ENCODE assay signal across 1 cellular context in the genomic region with DNA sequence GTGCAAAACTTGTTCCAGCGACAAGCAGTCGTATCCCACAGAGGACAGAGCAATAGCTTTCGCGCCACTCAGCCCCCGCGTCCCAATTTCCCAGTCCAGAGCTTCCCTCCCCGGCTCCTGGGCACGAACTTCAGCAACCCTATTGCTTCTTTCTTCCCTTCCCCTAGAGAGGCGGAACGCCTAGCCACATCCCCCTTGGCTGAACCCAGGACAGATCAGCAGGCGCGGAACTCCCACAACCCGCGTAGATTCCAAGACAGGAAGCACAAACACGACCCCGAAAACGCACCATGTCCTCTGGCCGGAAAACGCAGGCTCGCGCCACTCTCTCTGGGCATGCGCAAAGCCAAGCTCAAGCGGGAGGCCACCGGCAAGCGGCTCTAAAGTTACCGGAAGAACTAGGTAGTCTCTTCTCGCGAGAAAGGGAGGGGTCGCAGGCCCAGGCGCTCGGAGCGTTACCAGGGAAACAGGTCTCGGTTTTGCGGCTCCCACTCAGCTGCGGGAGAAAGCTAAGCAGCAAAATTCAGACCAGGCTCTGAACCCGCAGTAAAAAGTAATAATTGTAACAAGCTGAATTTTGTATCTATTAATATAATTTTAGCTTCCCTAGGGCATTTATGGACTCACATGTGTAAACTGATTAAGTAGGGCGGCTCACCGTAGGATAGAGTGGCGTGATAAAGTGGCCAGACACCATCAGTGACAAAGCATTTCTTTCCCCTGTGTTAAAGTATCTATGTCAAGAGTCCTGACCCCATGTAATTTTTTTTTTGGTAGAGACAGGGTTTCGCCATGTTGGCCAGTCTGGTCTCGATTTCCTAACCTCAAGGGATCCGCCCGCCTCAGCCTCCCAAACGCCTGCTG.
A peak's percentile ranks its signal among the peaks of the same experiment; 100 is the strongest.
TF ChIP-seq lines count a peak whose summit lies in the region.

A gene (minus strand): TSS at position 323 of the 864 bp plus-strand sequence. CDS start 31 bp downstream, at position 292.

TF ChIP-seq in K562, 482 proteins besides CTCF, POLR2A, EP300 and RAD21 (continued from another document and continues in another):
- TF ChIP-seq, protein P1, sequence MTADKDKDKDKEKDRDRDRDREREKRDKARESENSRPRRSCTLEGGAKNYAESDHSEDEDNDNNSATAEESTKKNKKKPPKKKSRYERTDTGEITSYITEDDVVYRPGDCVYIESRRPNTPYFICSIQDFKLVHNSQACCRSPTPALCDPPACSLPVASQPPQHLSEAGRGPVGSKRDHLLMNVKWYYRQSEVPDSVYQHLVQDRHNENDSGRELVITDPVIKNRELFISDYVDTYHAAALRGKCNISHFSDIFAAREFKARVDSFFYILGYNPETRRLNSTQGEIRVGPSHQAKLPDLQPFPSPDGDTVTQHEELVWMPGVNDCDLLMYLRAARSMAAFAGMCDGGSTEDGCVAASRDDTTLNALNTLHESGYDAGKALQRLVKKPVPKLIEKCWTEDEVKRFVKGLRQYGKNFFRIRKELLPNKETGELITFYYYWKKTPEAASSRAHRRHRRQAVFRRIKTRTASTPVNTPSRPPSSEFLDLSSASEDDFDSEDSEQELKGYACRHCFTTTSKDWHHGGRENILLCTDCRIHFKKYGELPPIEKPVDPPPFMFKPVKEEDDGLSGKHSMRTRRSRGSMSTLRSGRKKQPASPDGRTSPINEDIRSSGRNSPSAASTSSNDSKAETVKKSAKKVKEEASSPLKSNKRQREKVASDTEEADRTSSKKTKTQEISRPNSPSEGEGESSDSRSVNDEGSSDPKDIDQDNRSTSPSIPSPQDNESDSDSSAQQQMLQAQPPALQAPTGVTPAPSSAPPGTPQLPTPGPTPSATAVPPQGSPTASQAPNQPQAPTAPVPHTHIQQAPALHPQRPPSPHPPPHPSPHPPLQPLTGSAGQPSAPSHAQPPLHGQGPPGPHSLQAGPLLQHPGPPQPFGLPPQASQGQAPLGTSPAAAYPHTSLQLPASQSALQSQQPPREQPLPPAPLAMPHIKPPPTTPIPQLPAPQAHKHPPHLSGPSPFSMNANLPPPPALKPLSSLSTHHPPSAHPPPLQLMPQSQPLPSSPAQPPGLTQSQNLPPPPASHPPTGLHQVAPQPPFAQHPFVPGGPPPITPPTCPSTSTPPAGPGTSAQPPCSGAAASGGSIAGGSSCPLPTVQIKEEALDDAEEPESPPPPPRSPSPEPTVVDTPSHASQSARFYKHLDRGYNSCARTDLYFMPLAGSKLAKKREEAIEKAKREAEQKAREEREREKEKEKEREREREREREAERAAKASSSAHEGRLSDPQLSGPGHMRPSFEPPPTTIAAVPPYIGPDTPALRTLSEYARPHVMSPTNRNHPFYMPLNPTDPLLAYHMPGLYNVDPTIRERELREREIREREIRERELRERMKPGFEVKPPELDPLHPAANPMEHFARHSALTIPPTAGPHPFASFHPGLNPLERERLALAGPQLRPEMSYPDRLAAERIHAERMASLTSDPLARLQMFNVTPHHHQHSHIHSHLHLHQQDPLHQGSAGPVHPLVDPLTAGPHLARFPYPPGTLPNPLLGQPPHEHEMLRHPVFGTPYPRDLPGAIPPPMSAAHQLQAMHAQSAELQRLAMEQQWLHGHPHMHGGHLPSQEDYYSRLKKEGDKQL (CRISPR knock-in tag; IDR thresholded peaks at IDR 0.05; ENCODE audit: borderline replicate concordance): no peak
- TF ChIP-seq MAFG (tag; conservative IDR thresholded peaks at IDR 0.05): peak; percentile 90
- TF ChIP-seq, protein P2, sequence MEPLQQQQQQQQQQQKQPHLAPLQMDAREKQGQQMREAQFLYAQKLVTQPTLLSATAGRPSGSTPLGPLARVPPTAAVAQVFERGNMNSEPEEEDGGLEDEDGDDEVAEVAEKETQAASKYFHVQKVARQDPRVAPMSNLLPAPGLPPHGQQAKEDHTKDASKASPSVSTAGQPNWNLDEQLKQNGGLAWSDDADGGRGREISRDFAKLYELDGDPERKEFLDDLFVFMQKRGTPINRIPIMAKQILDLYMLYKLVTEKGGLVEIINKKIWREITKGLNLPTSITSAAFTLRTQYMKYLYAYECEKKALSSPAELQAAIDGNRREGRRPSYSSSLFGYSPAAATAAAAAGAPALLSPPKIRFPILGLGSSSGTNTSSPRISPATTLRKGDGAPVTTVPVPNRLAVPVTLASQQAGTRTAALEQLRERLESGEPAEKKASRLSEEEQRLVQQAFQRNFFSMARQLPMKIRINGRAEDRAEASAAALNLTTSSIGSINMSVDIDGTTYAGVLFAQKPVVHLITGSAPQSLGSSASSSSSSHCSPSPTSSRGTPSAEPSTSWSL (CRISPR knock-in tag; IDR thresholded peaks at IDR 0.05; ENCODE audit: borderline replicate concordance): no peak
- peak; percentile 80; the same call in 1 of the 2 replicates for TF ChIP-seq MBD2 (IDR thresholded peaks at IDR 0.05; ENCODE audit: borderline replicate concordance, low read depth)
- no peak for TF ChIP-seq BRF1 (IDR thresholded peaks at IDR 0.05; ENCODE audit: borderline replicate concordance, extremely low read depth, insufficient read length)
- peak; percentile 88 for TF ChIP-seq RBBP5 (IDR thresholded peaks at IDR 0.05; ENCODE audit: borderline replicate concordance, insufficient read depth, low read length, poor library complexity, severe bottlenecking)
- no peak for TF ChIP-seq ZNF717 (CRISPR knock-in tag; IDR thresholded peaks at IDR 0.05)
- peak; percentile 88; the same call in 1 of the 2 replicates for TF ChIP-seq XRCC5 (IDR thresholded peaks at IDR 0.05; ENCODE audit: low read depth, low read length)
- TF ChIP-seq MYNN (IDR thresholded peaks at IDR 0.05): 0 out of 2 replicates have a peak, but pooled peaks have one; percentile 42
- no peak for TF ChIP-seq MYNN (CRISPR knock-in tag; IDR thresholded peaks at IDR 0.05)
- no peak for TF ChIP-seq TFAM (CRISPR knock-in tag; conservative IDR thresholded peaks at IDR 0.05)
- TF ChIP-seq, protein P3, sequence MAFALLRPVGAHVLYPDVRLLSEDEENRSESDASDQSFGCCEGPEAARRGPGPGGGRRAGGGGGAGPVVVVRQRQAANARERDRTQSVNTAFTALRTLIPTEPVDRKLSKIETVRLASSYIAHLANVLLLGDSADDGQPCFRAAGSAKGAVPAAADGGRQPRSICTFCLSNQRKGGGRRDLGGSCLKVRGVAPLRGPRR (CRISPR knock-in tag; IDR thresholded peaks at IDR 0.05): no peak
- TF ChIP-seq ZNF695 (CRISPR knock-in tag; IDR thresholded peaks at IDR 0.05): no peak
- TF ChIP-seq, protein P4, sequence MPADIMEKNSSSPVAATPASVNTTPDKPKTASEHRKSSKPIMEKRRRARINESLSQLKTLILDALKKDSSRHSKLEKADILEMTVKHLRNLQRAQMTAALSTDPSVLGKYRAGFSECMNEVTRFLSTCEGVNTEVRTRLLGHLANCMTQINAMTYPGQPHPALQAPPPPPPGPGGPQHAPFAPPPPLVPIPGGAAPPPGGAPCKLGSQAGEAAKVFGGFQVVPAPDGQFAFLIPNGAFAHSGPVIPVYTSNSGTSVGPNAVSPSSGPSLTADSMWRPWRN (IDR thresholded peaks at IDR 0.05; ENCODE audit: low read depth): 0 out of 2 replicates have a peak, but pooled peaks have one; percentile 39
- TF ChIP-seq ZNF140 (CRISPR knock-in tag; IDR thresholded peaks at IDR 0.05): no peak
- TF ChIP-seq, protein P5, sequence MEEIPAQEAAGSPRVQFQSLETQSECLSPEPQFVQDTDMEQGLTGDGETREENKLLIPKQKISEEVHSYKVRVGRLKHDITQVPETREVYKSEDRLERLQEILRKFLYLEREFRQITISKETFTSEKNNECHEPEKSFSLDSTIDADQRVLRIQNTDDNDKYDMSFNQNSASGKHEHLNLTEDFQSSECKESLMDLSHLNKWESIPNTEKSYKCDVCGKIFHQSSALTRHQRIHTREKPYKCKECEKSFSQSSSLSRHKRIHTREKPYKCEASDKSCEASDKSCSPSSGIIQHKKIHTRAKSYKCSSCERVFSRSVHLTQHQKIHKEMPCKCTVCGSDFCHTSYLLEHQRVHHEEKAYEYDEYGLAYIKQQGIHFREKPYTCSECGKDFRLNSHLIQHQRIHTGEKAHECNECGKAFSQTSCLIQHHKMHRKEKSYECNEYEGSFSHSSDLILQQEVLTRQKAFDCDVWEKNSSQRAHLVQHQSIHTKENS (CRISPR knock-in tag; IDR thresholded peaks at IDR 0.05): 0 out of 2 replicates have a peak, but pooled peaks have one; percentile 54
- no peak for TF ChIP-seq HMG20A (CRISPR knock-in tag; conservative IDR thresholded peaks at IDR 0.05)
- peak; percentile 3 for TF ChIP-seq HMGN3 (IDR thresholded peaks at IDR 0.05; ENCODE audit: borderline replicate concordance, extremely low read depth, insufficient read length, low read depth, low read length)
- TF ChIP-seq, protein P6, sequence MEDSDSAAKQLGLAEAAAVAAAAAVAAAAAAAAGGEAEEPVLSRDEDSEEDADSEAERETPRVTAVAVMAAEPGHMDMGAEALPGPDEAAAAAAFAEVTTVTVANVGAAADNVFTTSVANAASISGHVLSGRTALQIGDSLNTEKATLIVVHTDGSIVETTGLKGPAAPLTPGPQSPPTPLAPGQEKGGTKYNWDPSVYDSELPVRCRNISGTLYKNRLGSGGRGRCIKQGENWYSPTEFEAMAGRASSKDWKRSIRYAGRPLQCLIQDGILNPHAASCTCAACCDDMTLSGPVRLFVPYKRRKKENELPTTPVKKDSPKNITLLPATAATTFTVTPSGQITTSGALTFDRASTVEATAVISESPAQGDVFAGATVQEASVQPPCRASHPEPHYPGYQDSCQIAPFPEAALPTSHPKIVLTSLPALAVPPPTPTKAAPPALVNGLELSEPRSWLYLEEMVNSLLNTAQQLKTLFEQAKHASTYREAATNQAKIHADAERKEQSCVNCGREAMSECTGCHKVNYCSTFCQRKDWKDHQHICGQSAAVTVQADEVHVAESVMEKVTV (CRISPR knock-in tag; IDR thresholded peaks at IDR 0.05): no peak; the same call in 1 of the 2 replicates
- TF ChIP-seq, protein P7, sequence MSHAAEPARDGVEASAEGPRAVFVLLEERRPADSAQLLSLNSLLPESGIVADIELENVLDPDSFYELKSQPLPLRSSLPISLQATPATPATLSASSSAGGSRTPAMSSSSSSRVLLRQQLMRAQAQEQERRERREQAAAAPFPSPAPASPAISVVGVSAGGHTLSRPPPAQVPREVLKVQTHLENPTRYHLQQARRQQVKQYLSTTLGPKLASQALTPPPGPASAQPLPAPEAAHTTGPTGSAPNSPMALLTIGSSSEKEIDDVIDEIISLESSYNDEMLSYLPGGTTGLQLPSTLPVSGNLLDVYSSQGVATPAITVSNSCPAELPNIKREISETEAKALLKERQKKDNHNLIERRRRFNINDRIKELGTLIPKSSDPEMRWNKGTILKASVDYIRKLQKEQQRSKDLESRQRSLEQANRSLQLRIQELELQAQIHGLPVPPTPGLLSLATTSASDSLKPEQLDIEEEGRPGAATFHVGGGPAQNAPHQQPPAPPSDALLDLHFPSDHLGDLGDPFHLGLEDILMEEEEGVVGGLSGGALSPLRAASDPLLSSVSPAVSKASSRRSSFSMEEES (CRISPR knock-in tag; IDR thresholded peaks at IDR 0.05): no peak
- no peak for TF ChIP-seq GATAD2A (IDR thresholded peaks at IDR 0.05)
- peak; percentile 77 for TF ChIP-seq E2F3 (CRISPR knock-in tag; IDR thresholded peaks at IDR 0.05)
- peak; percentile 31; the same call in 1 of the 2 replicates for TF ChIP-seq SMARCC2 (IDR thresholded peaks at IDR 0.05; ENCODE audit: low read depth)
- TF ChIP-seq ZFP30 (CRISPR knock-in tag; IDR thresholded peaks at IDR 0.05; ENCODE audit: borderline replicate concordance): no peak
- no peak for TF ChIP-seq ZNF121 (CRISPR knock-in tag; conservative IDR thresholded peaks at IDR 0.05)
- TF ChIP-seq TRIM28 (IDR thresholded peaks at IDR 0.05): peak; percentile 65
- TF ChIP-seq HLTF (IDR thresholded peaks at IDR 0.05): peak; percentile 85; the same call in 1 of the 2 replicates
- TF ChIP-seq, protein P8, sequence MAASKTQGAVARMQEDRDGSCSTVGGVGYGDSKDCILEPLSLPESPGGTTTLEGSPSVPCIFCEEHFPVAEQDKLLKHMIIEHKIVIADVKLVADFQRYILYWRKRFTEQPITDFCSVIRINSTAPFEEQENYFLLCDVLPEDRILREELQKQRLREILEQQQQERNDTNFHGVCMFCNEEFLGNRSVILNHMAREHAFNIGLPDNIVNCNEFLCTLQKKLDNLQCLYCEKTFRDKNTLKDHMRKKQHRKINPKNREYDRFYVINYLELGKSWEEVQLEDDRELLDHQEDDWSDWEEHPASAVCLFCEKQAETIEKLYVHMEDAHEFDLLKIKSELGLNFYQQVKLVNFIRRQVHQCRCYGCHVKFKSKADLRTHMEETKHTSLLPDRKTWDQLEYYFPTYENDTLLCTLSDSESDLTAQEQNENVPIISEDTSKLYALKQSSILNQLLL (CRISPR knock-in tag; IDR thresholded peaks at IDR 0.05; ENCODE audit: borderline replicate concordance): no peak
- TF ChIP-seq SRSF9 (IDR thresholded peaks at IDR 0.05; ENCODE audit: borderline replicate concordance, low read depth, low read length): no peak
- TF ChIP-seq MTA2 (IDR thresholded peaks at IDR 0.05; ENCODE audit: low read depth): no peak; the same call in 1 of the 2 replicates
- TF ChIP-seq ZEB2 (IDR thresholded peaks at IDR 0.05): no peak; the same call in 1 of the 2 replicates
- TF ChIP-seq, protein P9, sequence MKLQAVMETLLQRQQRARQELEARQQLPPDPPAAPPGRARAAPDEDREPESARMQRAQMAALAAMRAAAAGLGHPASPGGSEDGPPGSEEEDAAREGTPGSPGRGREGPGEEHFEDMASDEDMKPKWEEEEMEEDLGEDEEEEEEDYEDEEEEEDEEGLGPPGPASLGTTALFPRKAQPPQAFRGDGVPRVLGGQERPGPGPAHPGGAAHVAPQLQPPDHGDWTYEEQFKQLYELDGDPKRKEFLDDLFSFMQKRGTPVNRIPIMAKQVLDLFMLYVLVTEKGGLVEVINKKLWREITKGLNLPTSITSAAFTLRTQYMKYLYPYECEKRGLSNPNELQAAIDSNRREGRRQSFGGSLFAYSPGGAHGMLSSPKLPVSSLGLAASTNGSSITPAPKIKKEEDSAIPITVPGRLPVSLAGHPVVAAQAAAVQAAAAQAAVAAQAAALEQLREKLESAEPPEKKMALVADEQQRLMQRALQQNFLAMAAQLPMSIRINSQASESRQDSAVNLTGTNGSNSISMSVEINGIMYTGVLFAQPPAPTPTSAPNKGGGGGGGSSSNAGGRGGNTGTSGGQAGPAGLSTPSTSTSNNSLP (IDR thresholded peaks at IDR 0.05; ENCODE audit: borderline replicate concordance, low read depth, low read length): peak; percentile 59; the same call in 1 of the 2 replicates
- TF ChIP-seq ZNF175 (CRISPR knock-in tag; IDR thresholded peaks at IDR 0.05; ENCODE audit: low read depth): peak; percentile 20; the same call in 1 of the 2 replicates
- no peak for TF ChIP-seq BDP1 (IDR thresholded peaks at IDR 0.05; ENCODE audit: insufficient read depth, insufficient read length)
- TF ChIP-seq STAG1 (CRISPR knock-in tag; IDR thresholded peaks at IDR 0.05; ENCODE audit: borderline replicate concordance): no peak
- TF ChIP-seq ZNF408 (CRISPR knock-in tag; IDR thresholded peaks at IDR 0.05; ENCODE audit: low read depth): no peak
- peak; percentile 82 for TF ChIP-seq MAFK (IDR thresholded peaks at IDR 0.05; ENCODE audit: low read length)
- TF ChIP-seq KAT7 (CRISPR knock-in tag; IDR thresholded peaks at IDR 0.05; ENCODE audit: borderline replicate concordance): peak; percentile 23; the same call in 1 of the 2 replicates
- TF ChIP-seq SUPT5H (IDR thresholded peaks at IDR 0.05): peak; percentile 99
- TF ChIP-seq MTA3 (IDR thresholded peaks at IDR 0.05; ENCODE audit: borderline replicate concordance): peak; percentile 89; the same call in 1 of the 2 replicates
- TF ChIP-seq SMAD1 (IDR thresholded peaks at IDR 0.05; ENCODE audit: low read depth, low read length, partially characterized antibody): peak; percentile 84
- TF ChIP-seq, protein P10, sequence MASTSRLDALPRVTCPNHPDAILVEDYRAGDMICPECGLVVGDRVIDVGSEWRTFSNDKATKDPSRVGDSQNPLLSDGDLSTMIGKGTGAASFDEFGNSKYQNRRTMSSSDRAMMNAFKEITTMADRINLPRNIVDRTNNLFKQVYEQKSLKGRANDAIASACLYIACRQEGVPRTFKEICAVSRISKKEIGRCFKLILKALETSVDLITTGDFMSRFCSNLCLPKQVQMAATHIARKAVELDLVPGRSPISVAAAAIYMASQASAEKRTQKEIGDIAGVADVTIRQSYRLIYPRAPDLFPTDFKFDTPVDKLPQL (IDR thresholded peaks at IDR 0.05; ENCODE audit: extremely low read depth, insufficient read length): no peak
